In genomic region chr2:97267411-97268074, GRCh38 we compare ENCODE assay signal across 13 cellular contexts.
DNase-seq lines count a peak whose midpoint lies in the region; ATAC-seq and FAIRE-seq lines count a peak whose summit lies in the region.
"Had no signal": no experiment of that assay in that cellular context is flagged by ENCODE, and none has a peak within 500 bp of the region (broad histone marks: within the 10 kb centered on the region; RNA-seq: fewer than 3 reads in every experiment).

No MANE protein-coding gene starts in this region.

- intact Hi-C loops in posterior vena cava (cut with DNase I), result no loop called here

- no peak overlapping the region for H3K27ac ChIP-seq in mesendoderm (ENCODE audit: low read depth, low read length)
- H3K27ac ChIP-seq: epithelial cell of prostate, SK-N-MC, thoracic aorta had no signal

- no peaks in the 10 kb centered on the region for H3K79me2 ChIP-seq in mesendoderm (ENCODE audit: control insufficient read depth, insufficient read depth, low read length)

- no peak overlapping the region for H2BK120ac ChIP-seq in mesendoderm (ENCODE audit: low read depth, low read length)

- H3K4ac ChIP-seq in mesendoderm (ENCODE audit: low read depth, low read length), result no peak overlapping the region

- H2BK5ac ChIP-seq in mesendoderm (ENCODE audit: low read length), result no peak overlapping the region

- H3K9ac ChIP-seq in mesendoderm (ENCODE audit: low read length), result no peak overlapping the region

- H3K4me2 ChIP-seq in mesendoderm (ENCODE audit: low read length), result no peak overlapping the region

- no peak overlapping the region for H2BK15ac ChIP-seq in mesendoderm (replicated peaks; ENCODE audit: low read depth)

- no peak overlapping the region for H4K8ac ChIP-seq in mesendoderm (ENCODE audit: low read depth, low read length)

- no peaks in the 10 kb centered on the region for H3K36me3 ChIP-seq in mesendoderm (ENCODE audit: control insufficient read depth, insufficient read depth, low read length)
- H3K36me3 ChIP-seq: thoracic aorta had no signal

- no peaks in the 10 kb centered on the region for H3K79me1 ChIP-seq in mesendoderm (ENCODE audit: low read length)

- H3K4me1 ChIP-seq in mesendoderm (ENCODE audit: control insufficient read depth, low read depth, low read length), result no peaks in the 10 kb centered on the region

- no peak overlapping the region for H2AK5ac ChIP-seq in mesendoderm (ENCODE audit: low read length)

- H4K5ac ChIP-seq in mesendoderm (ENCODE audit: low read length), result no peak overlapping the region

- H3K4me3 ChIP-seq in mesendoderm (ENCODE audit: low read length), result no peak overlapping the region
- H3K4me3 ChIP-seq: SK-N-MC, thoracic aorta had no signal

- FAIRE-seq in RCC 7860 (lab: Jason Lieb, UNC), result no peak

- WGBS in mesendoderm (ENCODE audit: extremely low coverage, insufficient coverage, low lambda C conversion rate), result no CpG with 5 or more reads among the region's 10 CpGs

- H3K18ac ChIP-seq in mesendoderm (ENCODE audit: low read length), result no peak overlapping the region

- no peak for ATAC-seq in HG02678 (IDR thresholded peaks at IDR 0.05; ENCODE audit: unreplicated experiment)

- peak; percentile 1 for DNase-seq in EL
- peak; percentile 1 for DNase-seq in RCC 7860 (ENCODE audit: low spot score)
- DNase-seq in germinal center (ENCODE audit: low spot score), result peak; percentile 1
- peak; percentile 82 for DNase-seq in posterior vena cava (ENCODE audit: low spot score)
- DNase-seq in mesendoderm, result no peak
- no peak for DNase-seq in SIG-M5 (lab: John Stamatoyannopoulos, UW)
- DNase-seq in OCI-M1 (lab: John Stamatoyannopoulos, UW), result no peak
- DNase-seq: DMS79 treated with DMSO at 0.1 percent for 48 hours, NCI-H1092 had no signal

- H3K23ac ChIP-seq in mesendoderm (ENCODE audit: low read length), result no peak overlapping the region

- no peak overlapping the region for H3K56ac ChIP-seq in mesendoderm (ENCODE audit: low read length)

- H3K27me3 ChIP-seq in mesendoderm (ENCODE audit: insufficient read depth, low read length, poor library complexity), result no peaks in the 10 kb centered on the region

Comparison
In these comparisons a context has a peak if more than half of its experiments do, and no peak if none do; other contexts are left out.
1. DNase-seq: peak in EL (single experiment), RCC 7860 (single experiment), germinal center (single experiment) and posterior vena cava (single experiment); none in mesendoderm (single experiment), SIG-M5 (single experiment) and OCI-M1 (single experiment).